In the genomic region with DNA sequence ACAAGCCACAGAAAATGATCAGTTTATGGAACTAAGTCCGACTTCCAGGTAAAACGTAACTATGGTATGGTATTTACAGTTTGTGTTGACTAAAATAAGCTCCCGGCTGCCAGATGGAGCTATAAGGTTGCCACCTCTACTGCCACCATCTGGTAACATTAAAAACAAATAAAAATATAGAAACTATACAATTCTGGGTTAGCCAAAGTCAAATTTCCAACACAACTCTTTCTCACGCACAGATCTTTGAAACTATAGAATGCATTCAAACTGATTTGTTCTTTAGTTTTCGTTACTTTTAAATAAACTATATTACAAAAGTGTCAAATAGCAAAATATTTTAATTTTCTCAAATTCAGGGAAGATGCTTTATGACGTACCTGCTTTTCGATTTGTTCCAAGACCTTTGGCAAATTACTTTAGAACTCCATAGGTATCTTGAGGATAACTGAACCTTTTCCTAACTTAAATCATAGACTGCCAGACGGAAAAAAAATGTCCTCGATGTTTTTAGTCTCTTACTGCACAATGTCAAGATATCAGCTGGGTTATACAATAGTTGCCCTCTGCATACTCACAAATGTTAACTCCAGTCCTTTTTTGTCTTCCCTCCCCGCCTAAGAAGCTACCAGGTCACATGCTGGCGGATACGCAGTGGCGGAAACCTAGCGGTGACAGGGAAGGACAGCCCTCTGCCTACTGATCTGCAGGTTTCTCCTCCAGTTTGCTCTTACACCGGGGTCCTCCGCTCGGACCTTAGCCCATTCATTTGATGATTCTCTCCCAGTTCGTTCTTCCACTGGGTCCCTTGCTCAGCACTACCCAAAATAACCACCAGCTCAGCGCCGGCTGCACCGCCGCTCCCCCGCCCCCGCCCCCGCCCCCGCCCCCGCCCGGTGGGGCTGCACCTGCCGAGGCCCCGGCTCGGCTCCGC, we compare ENCODE assay signal across 8 cellular contexts.
A peak's percentile ranks its signal among the peaks of the same experiment; 100 is the strongest.
DNase-seq lines count a peak whose midpoint lies in the region; ATAC-seq, FAIRE-seq and TF ChIP-seq lines count a peak whose summit lies in the region.

No MANE protein-coding gene starts in this region.

- DNase-seq in AG09309 (ENCODE audit: low read depth) (no peak), NCI-H345 (lab: John Stamatoyannopoulos, UW) (peak; percentile 67)
- peak; percentile 33 for DNase-seq in stimulated activated CD4-positive, alpha-beta T cell treated with anti-CD3 and anti-CD28 coated beads, Interleukin-2, amount 100 ng/mL, for 4 hours (ENCODE audit: low read depth)

- FAIRE-seq in colon (lab: Jason Lieb, UNC) = peak; percentile 28

- H3K4me3 ChIP-seq in AG09309 (ENCODE audit: control insufficient read depth, low read depth, low read length) = peak overlapping the region; percentile 98

- TF ChIP-seq CTCF in AG09309 (IDR thresholded peaks at IDR 0.05; ENCODE audit: control insufficient read depth, insufficient read depth, low read depth, low read length, missing control alignments) = peak; percentile 49

- H3K27me3 ChIP-seq in layer of hippocampus (ENCODE audit: control insufficient read depth, insufficient read depth, low read length) = no peaks in the 10 kb centered on the region

- peak overlapping the region; percentile 95 for H3K27ac ChIP-seq in layer of hippocampus (ENCODE audit: low read depth, low read length)

- peak; percentile 36 for ATAC-seq in GM18870 (IDR thresholded peaks at IDR 0.05; ENCODE audit: unreplicated experiment)
- peak; percentile 45 for ATAC-seq in HG03139 (IDR thresholded peaks at IDR 0.05; ENCODE audit: unreplicated experiment)
- peak; percentile 36 to 42 for ATAC-seq in activated CD4-positive, CD25-positive, alpha-beta regulatory T cell treated with anti-CD3 and anti-CD28 coated beads, Interleukin-2, amount 50 U/mL, for 24 hours
